ENCODE assay signal across 1 cellular context in the genomic region with DNA sequence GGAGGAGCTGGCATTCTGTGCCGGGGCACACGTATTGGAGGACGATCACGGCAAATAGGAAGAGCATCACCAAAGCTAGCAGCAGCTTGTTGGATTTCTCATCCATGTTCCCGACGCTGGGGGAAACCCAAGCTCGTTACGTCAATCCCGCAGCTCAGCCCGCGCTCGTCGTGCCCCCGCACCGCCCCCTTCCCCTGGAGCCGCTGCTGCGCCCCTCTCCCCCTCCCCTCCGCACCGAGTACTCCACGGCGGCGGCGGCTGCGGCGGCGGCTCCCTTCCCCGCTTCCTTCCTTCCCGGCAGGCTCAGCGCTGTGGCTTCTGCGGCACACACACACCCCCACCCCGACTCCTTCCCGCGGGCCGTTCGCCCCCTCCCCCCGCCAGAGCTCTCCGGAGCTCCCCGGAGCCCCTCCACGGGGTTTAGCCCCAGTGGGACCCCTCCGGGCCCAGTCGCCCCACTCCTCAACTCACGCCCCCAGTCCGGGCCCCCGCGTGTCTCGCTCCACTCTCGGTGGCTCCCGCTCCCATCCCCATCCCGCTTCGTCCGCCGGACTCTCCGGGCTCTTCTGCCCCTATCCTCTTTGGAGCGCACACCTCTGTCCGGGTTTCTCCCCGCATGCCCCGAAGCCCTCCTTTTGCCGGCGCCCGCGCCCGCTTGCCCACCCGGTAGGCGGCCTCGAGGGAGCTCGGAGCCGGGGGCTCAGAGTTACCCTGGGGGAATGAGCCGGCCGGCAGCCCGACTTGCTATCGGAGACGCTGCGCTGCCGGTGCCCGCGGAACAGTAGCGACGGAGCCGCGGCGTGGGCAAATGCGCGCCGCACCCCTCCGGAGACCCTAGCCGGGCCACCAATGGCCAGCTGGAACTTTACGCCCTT.
A peak's percentile ranks its signal among the peaks of the same experiment; 100 is the strongest.
TF ChIP-seq lines count a peak whose summit lies in the region.

No MANE protein-coding gene starts in this region.

TF ChIP-seq in HEK293, 187 proteins besides CTCF, POLR2A, EP300 and RAD21 (continued from another document and continues in another):
- TF ChIP-seq PRDM10 (tag by site-specific recombination; IDR thresholded peaks at IDR 0.05) = no peak
- TF ChIP-seq KLF9 (tag by site-specific recombination; IDR thresholded peaks at IDR 0.05; ENCODE audit: low read depth) = peak; percentile 39; the same call in 1 of the 2 replicates
- no peak for TF ChIP-seq ZNF580 (tag by site-specific recombination; IDR thresholded peaks at IDR 0.05)
- TF ChIP-seq ZNF785 (tag by site-specific recombination; IDR thresholded peaks at IDR 0.05) = no peak
- TF ChIP-seq SCRT1 (tag by site-specific recombination; IDR thresholded peaks at IDR 0.05; ENCODE audit: borderline replicate concordance) = no peak
- TF ChIP-seq ZNF555 (tag by site-specific recombination; conservative IDR thresholded peaks at IDR 0.05) = no peak
- TF ChIP-seq ZNF19 (tag by site-specific recombination; IDR thresholded peaks at IDR 0.05; ENCODE audit: low read depth) = no peak
- no peak for TF ChIP-seq ZBTB49 (tag by site-specific recombination; IDR thresholded peaks at IDR 0.05; ENCODE audit: low read depth)
- no peak for TF ChIP-seq TRIM28 (IDR thresholded peaks at IDR 0.05; ENCODE audit: borderline replicate concordance, low read length)
- TF ChIP-seq ZNF350 (tag by site-specific recombination; IDR thresholded peaks at IDR 0.05) = no peak
- TF ChIP-seq ZNF239 (tag by site-specific recombination; IDR thresholded peaks at IDR 0.05) = no peak
- no peak for TF ChIP-seq AEBP2 (tag by site-specific recombination; IDR thresholded peaks at IDR 0.05; ENCODE audit: borderline replicate concordance)
- peak; percentile 61 for TF ChIP-seq EGR2 (tag by site-specific recombination; IDR thresholded peaks at IDR 0.05; ENCODE audit: low read depth)
- TF ChIP-seq ZFHX2 (tag by site-specific recombination; conservative IDR thresholded peaks at IDR 0.05) = peak; percentile 53
- no peak for TF ChIP-seq ZBTB48 (tag by site-specific recombination; IDR thresholded peaks at IDR 0.05)
- TF ChIP-seq ZNF416 (tag by site-specific recombination; IDR thresholded peaks at IDR 0.05) = no peak
- TF ChIP-seq ZNF280C (tag by site-specific recombination; IDR thresholded peaks at IDR 0.05) = no peak
- TF ChIP-seq ZFP3 (tag by site-specific recombination; IDR thresholded peaks at IDR 0.05; ENCODE audit: low read depth) = no peak
- no peak for TF ChIP-seq ZNF624 (tag by site-specific recombination; IDR thresholded peaks at IDR 0.05)
- 0 out of 2 replicates have a peak, but pooled peaks have one; percentile 8 for TF ChIP-seq OSR2 (tag by site-specific recombination; IDR thresholded peaks at IDR 0.05)
- no peak for TF ChIP-seq ZNF18 (tag by site-specific recombination; IDR thresholded peaks at IDR 0.05)
- no peak for TF ChIP-seq ZNF366 (tag by site-specific recombination; conservative IDR thresholded peaks at IDR 0.05)
- TF ChIP-seq ZNF677 (tag by site-specific recombination; IDR thresholded peaks at IDR 0.05) = no peak
- no peak for TF ChIP-seq ZNF791 (tag by site-specific recombination; IDR thresholded peaks at IDR 0.05)
- no peak for TF ChIP-seq ZNF664 (tag by site-specific recombination; IDR thresholded peaks at IDR 0.05)
- no peak for TF ChIP-seq ZNF266 (tag by site-specific recombination; IDR thresholded peaks at IDR 0.05; ENCODE audit: low read depth)
- no peak for TF ChIP-seq REPIN1 (tag by site-specific recombination; IDR thresholded peaks at IDR 0.05; ENCODE audit: low read depth)
- no peak for TF ChIP-seq ZNF24 (tag by site-specific recombination; IDR thresholded peaks at IDR 0.05)
- no peak for TF ChIP-seq ZNF394 (tag by site-specific recombination; IDR thresholded peaks at IDR 0.05; ENCODE audit: borderline replicate concordance)
- TF ChIP-seq ZNF223 (tag by site-specific recombination; IDR thresholded peaks at IDR 0.05) = no peak
- TF ChIP-seq ZNF473 (tag by site-specific recombination; IDR thresholded peaks at IDR 0.05) = 0 out of 2 replicates have a peak, but pooled peaks have one; percentile 73
- peak; percentile 72 for TF ChIP-seq ZNF76 (tag by site-specific recombination; IDR thresholded peaks at IDR 0.05; ENCODE audit: borderline replicate concordance, low read depth)
- TF ChIP-seq, protein P1, sequence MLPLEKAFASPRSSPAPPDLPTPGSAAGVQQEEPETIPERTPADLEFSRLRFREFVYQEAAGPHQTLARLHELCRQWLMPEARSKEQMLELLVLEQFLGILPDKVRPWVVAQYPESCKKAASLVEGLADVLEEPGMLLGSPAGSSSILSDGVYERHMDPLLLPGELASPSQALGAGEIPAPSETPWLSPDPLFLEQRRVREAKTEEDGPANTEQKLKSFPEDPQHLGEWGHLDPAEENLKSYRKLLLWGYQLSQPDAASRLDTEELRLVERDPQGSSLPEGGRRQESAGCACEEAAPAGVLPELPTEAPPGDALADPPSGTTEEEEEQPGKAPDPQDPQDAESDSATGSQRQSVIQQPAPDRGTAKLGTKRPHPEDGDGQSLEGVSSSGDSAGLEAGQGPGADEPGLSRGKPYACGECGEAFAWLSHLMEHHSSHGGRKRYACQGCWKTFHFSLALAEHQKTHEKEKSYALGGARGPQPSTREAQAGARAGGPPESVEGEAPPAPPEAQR (tag by site-specific recombination; IDR thresholded peaks at IDR 0.05) = no peak
- TF ChIP-seq ZNF530 (tag by site-specific recombination; IDR thresholded peaks at IDR 0.05; ENCODE audit: low read depth) = no peak
- no peak for TF ChIP-seq TCF7L2 (IDR thresholded peaks at IDR 0.05; ENCODE audit: borderline replicate concordance, low read depth, low read length)
- TF ChIP-seq ZSCAN16 (tag by site-specific recombination; IDR thresholded peaks at IDR 0.05) = no peak
- TF ChIP-seq ZNF600 (tag by site-specific recombination; IDR thresholded peaks at IDR 0.05) = no peak
- no peak for TF ChIP-seq ZNF518A (tag by site-specific recombination; conservative IDR thresholded peaks at IDR 0.05; ENCODE audit: low read depth)
- TF ChIP-seq ZIC2 (tag by site-specific recombination; IDR thresholded peaks at IDR 0.05) = no peak
- TF ChIP-seq ZNF423 (tag by site-specific recombination; IDR thresholded peaks at IDR 0.05) = no peak
- TF ChIP-seq ZNF571 (tag by site-specific recombination; IDR thresholded peaks at IDR 0.05) = no peak
